Comparison of ENCODE assay signal across 23 cellular contexts in genomic region chr7:138834583-138834982, GRCh38. TPM values are rescaled to one million over a fixed set of nuclear protein-coding genes. Genes with fewer than 3 reads are reported as not detected.
DNase-seq lines count a peak whose midpoint lies in the region; ATAC-seq lines count a peak whose summit lies in the region.
"Had no signal": no experiment of that assay in that cellular context is flagged by ENCODE, and none has a peak within 500 bp of the region (broad histone marks: within the 10 kb centered on the region; RNA-seq: fewer than 3 reads in every experiment).

No MANE protein-coding gene starts in this region.

- H3K27me3 Mint-ChIP-seq in activated CD8-positive, alpha-beta memory T cell treated with anti-CD3 and anti-CD28 coated beads, Interleukin-2, amount 10 ng/mL, durations not matched to agents 7 days and 5 days: peaks cover 34% of the 10 kb centered on the region
- H3K27me3 Mint-ChIP-seq in activated CD4-positive, alpha-beta memory T cell treated with anti-CD3 and anti-CD28 coated beads, Interleukin-2, amount 10 ng/mL, durations not matched to agents 7 days and 5 days: peaks cover 46% of the 10 kb centered on the region

- POLR2A ChIA-PET in activated CD4-positive, alpha-beta memory T cell treated with anti-CD3 and anti-CD28 coated beads, Interleukin-2, amount 10 ng/mL, durations not matched to agents 7 days and 5 days (lab: Charles Lee): no interaction called here

- no peak overlapping the region for H2AK5ac ChIP-seq in mesendoderm (ENCODE audit: low read length)

- no CpG with 5 or more reads among the region's 9 CpGs for WGBS in mesendoderm (ENCODE audit: extremely low coverage, insufficient coverage, low lambda C conversion rate)

- H2BK15ac ChIP-seq in mesendoderm (replicated peaks; ENCODE audit: low read depth): no peak overlapping the region

- DNase-seq in activated CD8-positive, alpha-beta memory T cell treated with anti-CD3 and anti-CD28 coated beads, Interleukin-2, amount 10 ng/mL, durations not matched to agents 7 days and 5 days: peak; percentile 60
- DNase-seq in activated CD8-positive, alpha-beta memory T cell treated with anti-CD3 and anti-CD28 coated beads, Interleukin-2, amount 50 U/mL, for 48 hours: no peak
- DNase-seq in stimulated activated CD4-positive, alpha-beta T cell treated with anti-CD3 and anti-CD28 coated beads, Interleukin-2, amount 100 ng/mL, for 24 hours: peak; percentile 10 to 17
- DNase-seq in stimulated activated CD4-positive, alpha-beta T cell treated with anti-CD3 and anti-CD28 coated beads, Interleukin-4, amount 100 ng/mL, for 1 hour: no peak
- peak; percentile 45 for DNase-seq in activated CD4-positive, alpha-beta memory T cell treated with anti-CD3 and anti-CD28 coated beads, Interleukin-2, amount 10 ng/mL, durations not matched to agents 7 days and 5 days
- DNase-seq in stimulated activated effector memory CD8-positive, alpha-beta T cell treated with anti-CD3 and anti-CD28 coated beads, Interleukin-12 subunit alpha, Interleukin-12 subunit beta, amount 100 ng/mL, for 72 hours (ENCODE audit: low spot score in 2 of 2): peak in 1 of 2 donors; percentile 70
- DNase-seq in mesendoderm: no peak
- DNase-seq: C1 segment of cervical spinal cord, GF-D8, HFFc6, IMR-90, Karpas-422, MG63, NCI-H1092, NCI-H146, NCI-H2081, NCI-H524 had no signal

- H2BK120ac ChIP-seq in mesendoderm (ENCODE audit: low read depth, low read length): no peak overlapping the region

- ATAC-seq in activated CD8-positive, alpha-beta memory T cell treated with anti-CD3 and anti-CD28 coated beads, Interleukin-2, amount 10 ng/mL, durations not matched to agents 7 days and 5 days: peak; percentile 65
- peak; percentile 94 for ATAC-seq in stimulated activated effector memory CD8-positive, alpha-beta T cell treated with anti-CD3 and anti-CD28 coated beads, Interleukin-12 subunit alpha, Interleukin-12 subunit beta, amount 100 ng/mL, for 72 hours
- ATAC-seq in HG03565 (IDR thresholded peaks at IDR 0.05; ENCODE audit: unreplicated experiment): no peak
- ATAC-seq: Panc1, Right ventricle myocardium inferior had no signal

- no peak overlapping the region for H2BK5ac ChIP-seq in mesendoderm (ENCODE audit: low read length)

- CTCF ChIA-PET in activated CD8-positive, alpha-beta memory T cell treated with anti-CD3 and anti-CD28 coated beads, Interleukin-2, amount 10 ng/mL, durations not matched to agents 7 days and 5 days (lab: Charles Lee): no interaction called here
- CTCF ChIA-PET in activated CD4-positive, alpha-beta memory T cell treated with anti-CD3 and anti-CD28 coated beads, Interleukin-2, amount 10 ng/mL, durations not matched to agents 7 days and 5 days (lab: Charles Lee): no interaction called here

- no peaks in the 10 kb centered on the region for H3K27me3 ChIP-seq in mesendoderm (ENCODE audit: insufficient read depth, low read length, poor library complexity)
- H3K27me3 ChIP-seq: MG63 had no signal

- no peak overlapping the region for H3K27ac Mint-ChIP-seq in activated CD8-positive, alpha-beta memory T cell treated with anti-CD3 and anti-CD28 coated beads, Interleukin-2, amount 10 ng/mL, durations not matched to agents 7 days and 5 days
- no peak overlapping the region for H3K27ac Mint-ChIP-seq in activated CD4-positive, alpha-beta memory T cell treated with anti-CD3 and anti-CD28 coated beads, Interleukin-2, amount 10 ng/mL, durations not matched to agents 7 days and 5 days
- H3K27ac Mint-ChIP-seq in stimulated activated effector memory CD8-positive, alpha-beta T cell treated with anti-CD3 and anti-CD28 coated beads, Interleukin-12 subunit alpha, Interleukin-12 subunit beta, amount 100 ng/mL, for 72 hours: no peak overlapping the region
- H3K27ac Mint-ChIP-seq: HFFc6 had no signal

- peaks cover 18% of the 10 kb centered on the region for H3K4me1 Mint-ChIP-seq in activated CD8-positive, alpha-beta memory T cell treated with anti-CD3 and anti-CD28 coated beads, Interleukin-2, amount 10 ng/mL, durations not matched to agents 7 days and 5 days
- peaks cover 24% of the 10 kb centered on the region for H3K4me1 Mint-ChIP-seq in activated CD4-positive, alpha-beta memory T cell treated with anti-CD3 and anti-CD28 coated beads, Interleukin-2, amount 10 ng/mL, durations not matched to agents 7 days and 5 days
- peaks cover 15% of the 10 kb centered on the region for H3K4me1 Mint-ChIP-seq in stimulated activated effector memory CD8-positive, alpha-beta T cell treated with anti-CD3 and anti-CD28 coated beads, Interleukin-12 subunit alpha, Interleukin-12 subunit beta, amount 100 ng/mL, for 72 hours

- peaks cover 1% of the 10 kb centered on the region for H3K36me3 Mint-ChIP-seq in activated CD8-positive, alpha-beta memory T cell treated with anti-CD3 and anti-CD28 coated beads, Interleukin-2, amount 10 ng/mL, durations not matched to agents 7 days and 5 days
- H3K36me3 Mint-ChIP-seq in activated CD4-positive, alpha-beta memory T cell treated with anti-CD3 and anti-CD28 coated beads, Interleukin-2, amount 10 ng/mL, durations not matched to agents 7 days and 5 days (ENCODE audit: low read depth): no peaks in the 10 kb centered on the region
- H3K36me3 Mint-ChIP-seq in stimulated activated effector memory CD8-positive, alpha-beta T cell treated with anti-CD3 and anti-CD28 coated beads, Interleukin-12 subunit alpha, Interleukin-12 subunit beta, amount 100 ng/mL, for 72 hours: no peaks in the 10 kb centered on the region

- no peak overlapping the region for H3K9ac ChIP-seq in mesendoderm (ENCODE audit: low read length)

- no peak overlapping the region for H3K4me3 Mint-ChIP-seq in activated CD8-positive, alpha-beta memory T cell treated with anti-CD3 and anti-CD28 coated beads, Interleukin-2, amount 10 ng/mL, durations not matched to agents 7 days and 5 days
- H3K4me3 Mint-ChIP-seq in activated CD4-positive, alpha-beta memory T cell treated with anti-CD3 and anti-CD28 coated beads, Interleukin-2, amount 10 ng/mL, durations not matched to agents 7 days and 5 days: no peak overlapping the region
- no peak overlapping the region for H3K4me3 Mint-ChIP-seq in stimulated activated effector memory CD8-positive, alpha-beta T cell treated with anti-CD3 and anti-CD28 coated beads, Interleukin-12 subunit alpha, Interleukin-12 subunit beta, amount 100 ng/mL, for 72 hours
- H3K4me3 Mint-ChIP-seq: HFFc6 had no signal

- no peaks in the 10 kb centered on the region for H3K79me2 ChIP-seq in mesendoderm (ENCODE audit: control insufficient read depth, insufficient read depth, low read length)

- no peak overlapping the region for H3K56ac ChIP-seq in mesendoderm (ENCODE audit: low read length)

- H3K4me2 ChIP-seq in mesendoderm (ENCODE audit: low read length): no peak overlapping the region

- H3K4me1 ChIP-seq in mesendoderm (ENCODE audit: control insufficient read depth, low read depth, low read length): no peaks in the 10 kb centered on the region

- H3K9me3 Mint-ChIP-seq in activated CD8-positive, alpha-beta memory T cell treated with anti-CD3 and anti-CD28 coated beads, Interleukin-2, amount 10 ng/mL, durations not matched to agents 7 days and 5 days (ENCODE audit: low read depth): no peaks in the 10 kb centered on the region
- no peaks in the 10 kb centered on the region for H3K9me3 Mint-ChIP-seq in activated CD4-positive, alpha-beta memory T cell treated with anti-CD3 and anti-CD28 coated beads, Interleukin-2, amount 10 ng/mL, durations not matched to agents 7 days and 5 days
- no peaks in the 10 kb centered on the region for H3K9me3 Mint-ChIP-seq in stimulated activated effector memory CD8-positive, alpha-beta T cell treated with anti-CD3 and anti-CD28 coated beads, Interleukin-12 subunit alpha, Interleukin-12 subunit beta, amount 100 ng/mL, for 72 hours
- H3K9me3 Mint-ChIP-seq: HFFc6 had no signal

- no peak overlapping the region for H3K4ac ChIP-seq in mesendoderm (ENCODE audit: low read depth, low read length)

- H3K18ac ChIP-seq in mesendoderm (ENCODE audit: low read length): no peak overlapping the region

- H3K36me3 ChIP-seq in mesendoderm (ENCODE audit: control insufficient read depth, insufficient read depth, low read length): no peaks in the 10 kb centered on the region
- H3K36me3 ChIP-seq: MG63 had no signal

- no peak overlapping the region for H4K8ac ChIP-seq in mesendoderm (ENCODE audit: low read depth, low read length)

- no peak overlapping the region for H4K5ac ChIP-seq in mesendoderm (ENCODE audit: low read length)

- no peak overlapping the region for H3K4me3 ChIP-seq in mesendoderm (ENCODE audit: low read length)
- H3K4me3 ChIP-seq: MG63 had no signal

- no peak overlapping the region for H3K27ac ChIP-seq in mesendoderm (ENCODE audit: low read depth, low read length)

- H3K23ac ChIP-seq in mesendoderm (ENCODE audit: low read length): no peak overlapping the region

- H3K79me1 ChIP-seq in mesendoderm (ENCODE audit: low read length): no peaks in the 10 kb centered on the region

RNA-seq across cellular contexts. Expression of gene ATP6V0A4, which starts 36.6 kb away (rescaled TPM):
- not detected for total RNA-seq in activated CD8-positive, alpha-beta memory T cell treated with anti-CD3 and anti-CD28 coated beads, Interleukin-2, amount 10 ng/mL, durations not matched to agents 7 days and 5 days
- total RNA-seq in activated CD4-positive, alpha-beta memory T cell treated with anti-CD3 and anti-CD28 coated beads, Interleukin-2, amount 10 ng/mL, durations not matched to agents 7 days and 5 days: under 1 TPM in 1 of 2 experiments, not detected in 1; 0.23 TPM
- polyA plus RNA-seq in mesendoderm (2013, experiment 1 of 2): 0.15 TPM
- polyA plus RNA-seq in mesendoderm (2013, experiment 2 of 2): 0.21 TPM
- total RNA-seq: A673, Right ventricle myocardium inferior had no signal

RNA-seq across cellular contexts. Expression of gene TMEM213, which starts 36.8 kb away (rescaled TPM):
- total RNA-seq in activated CD8-positive, alpha-beta memory T cell treated with anti-CD3 and anti-CD28 coated beads, Interleukin-2, amount 10 ng/mL, durations not matched to agents 7 days and 5 days: under 1 TPM in 1 of 2 experiments, not detected in 1; 0.06 TPM
- 1 to 10 TPM in 1 of 2 experiments, under 1 TPM in 1; 0.73 to 1.1 TPM for total RNA-seq in activated CD4-positive, alpha-beta memory T cell treated with anti-CD3 and anti-CD28 coated beads, Interleukin-2, amount 10 ng/mL, durations not matched to agents 7 days and 5 days
- 0.10 TPM for polyA plus RNA-seq in mesendoderm (2013, experiment 1 of 2)
- 0.03 TPM for polyA plus RNA-seq in mesendoderm (2013, experiment 2 of 2)
- total RNA-seq: A673, Daoy, HFFc6, HT1080, IMR-90, Right ventricle myocardium inferior had no signal
- polyA plus RNA-seq: IMR-90 had no signal

Comparison
In these comparisons a context has a peak if more than half of its experiments do, and no peak if none do; other contexts are left out.
1. DNase-seq: peak in activated CD8-positive, alpha-beta memory T cell treated with anti-CD3 and anti-CD28 coated beads, Interleukin-2, amount 10 ng/mL, durations not matched to agents 7 days and 5 days (single experiment), stimulated activated CD4-positive, alpha-beta T cell treated with anti-CD3 and anti-CD28 coated beads, Interleukin-2, amount 100 ng/mL, for 24 hours (2 of 2) and activated CD4-positive, alpha-beta memory T cell treated with anti-CD3 and anti-CD28 coated beads, Interleukin-2, amount 10 ng/mL, durations not matched to agents 7 days and 5 days (single experiment); none in activated CD8-positive, alpha-beta memory T cell treated with anti-CD3 and anti-CD28 coated beads, Interleukin-2, amount 50 U/mL, for 48 hours (single experiment), stimulated activated CD4-positive, alpha-beta T cell treated with anti-CD3 and anti-CD28 coated beads, Interleukin-4, amount 100 ng/mL, for 1 hour (single experiment) and mesendoderm (single experiment).